20 cellular contexts compared by ENCODE assay signal in genomic region chr22:19097518-19097917, GRCh38. TPM values are rescaled to one million over a fixed set of nuclear protein-coding genes. Genes with fewer than 3 reads are reported as not detected.
DNase-seq lines count a peak whose midpoint lies in the region; ATAC-seq and TF ChIP-seq lines count a peak whose summit lies in the region.
"Had no signal": no experiment of that assay in that cellular context is flagged by ENCODE, and none has a peak within 500 bp of the region (broad histone marks: within the 10 kb centered on the region; RNA-seq: fewer than 3 reads in every experiment).

No MANE protein-coding gene starts in this region.

- peaks cover 3% of the 10 kb centered on the region for H4K20me1 ChIP-seq in mammary epithelial cell (ENCODE audit: insufficient read depth, low read length)

- POLR2A ChIA-PET in MCF 10A (lab: Yijun Ruan, JAX) = interaction anchor here (0.8 to 2.0 kb wide), 3 partner anchors 8 to 15 kb away, joined by 3 to 6 read pairs (median 4); no protein-coding TSS in a partner anchor

- H3K79me2 ChIP-seq in mammary epithelial cell (ENCODE audit: insufficient read depth, low read length) = peaks cover 86% of the 10 kb centered on the region

- H3K4me3 Mint-ChIP-seq in MCF 10A (ENCODE audit: unreplicated experiment) = no peak overlapping the region
- H3K4me3 Mint-ChIP-seq: activated CD4-positive, alpha-beta T cell treated with anti-CD3 and anti-CD28 coated beads, Interleukin-2, amount 10 ng/mL, durations not matched to agents 24 days and 14 days; activated naive CD8-positive, alpha-beta T cell treated with anti-CD3 and anti-CD28 coated beads, Interleukin-2, amount 10 ng/mL, durations not matched to agents 7 days and 5 days had no signal

- 100% methylated on average over 3 of the region's 3 CpGs for WGBS in mammary epithelial cell (ENCODE audit: low coverage, missing lambda C conversion rate)
- 43 to 55% methylated on average over 3 of the region's 3 CpGs for WGBS in upper lobe of left lung, 2 donors

- H3K4me3 ChIP-seq in mammary epithelial cell (replicated peaks in 1 of 3; ENCODE audit: insufficient read depth in 1 of 3, low read depth in 2 of 3, low read length in 3 of 3) (no peak overlapping the region), SJCRH30 (no peak overlapping the region), lower lobe of right lung (no peak overlapping the region), upper lobe of left lung (no peak overlapping the region)
- H3K4me3 ChIP-seq: GM12878, hepatocyte, smooth muscle cell, uterus had no signal

- H3K9me3 ChIP-seq in mammary epithelial cell (replicated peaks; ENCODE audit: insufficient read depth, low read length) = no peaks in the 10 kb centered on the region
- H3K9me3 ChIP-seq in SJCRH30 (replicated peaks) = no peaks in the 10 kb centered on the region
- no peaks in the 10 kb centered on the region for H3K9me3 ChIP-seq in lower lobe of right lung
- no peaks in the 10 kb centered on the region for H3K9me3 ChIP-seq in upper lobe of left lung
- H3K9me3 ChIP-seq: uterus had no signal

- ATAC-seq in lower lobe of right lung (peak; percentile 64 to 72), upper lobe of left lung (ENCODE audit: low FRiP score in 2 of 2) (peak; percentile 39 to 46), HG02588 (IDR thresholded peaks at IDR 0.05; ENCODE audit: unreplicated experiment) (no peak)
- ATAC-seq: GM12878 had no signal

- H3K36me3 ChIP-seq in mammary epithelial cell (ENCODE audit: insufficient read depth, low read length) (no peaks in the 10 kb centered on the region), SJCRH30 (peaks cover 4% of the 10 kb centered on the region), lower lobe of right lung (peaks cover 9% of the 10 kb centered on the region), upper lobe of left lung (peaks cover 0 to 18% (median 0%) of the 10 kb centered on the region in 4 donors)
- H3K36me3 ChIP-seq: uterus had no signal

- no peaks in the 10 kb centered on the region for H3K27me3 ChIP-seq in mammary epithelial cell (ENCODE audit: insufficient read depth, low read length)
- H3K27me3 ChIP-seq in SJCRH30 = no peaks in the 10 kb centered on the region
- H3K27me3 ChIP-seq in lower lobe of right lung (ENCODE audit: low read depth) = no peaks in the 10 kb centered on the region
- no peaks in the 10 kb centered on the region for H3K27me3 ChIP-seq in upper lobe of left lung
- H3K27me3 ChIP-seq: hepatocyte, uterus had no signal

- intact Hi-C loops in MCF 10A (cut with micrococcal nuclease) = no loop called here
- intact Hi-C loops in mammary epithelial cell (cut with micrococcal nuclease) = no loop called here
- intact Hi-C loops in lower lobe of right lung (cut with DNase I) = no loop called here

- H2AFZ ChIP-seq in mammary epithelial cell (ENCODE audit: low read depth, low read length) = no peak overlapping the region
- H2AFZ ChIP-seq: hepatocyte had no signal

- H3K36me3 Mint-ChIP-seq in MCF 10A (ENCODE audit: insufficient read depth, unreplicated experiment) = peaks cover 41% of the 10 kb centered on the region

- peaks cover 13% of the 10 kb centered on the region for H3K4me1 ChIP-seq in mammary epithelial cell (ENCODE audit: insufficient read depth, low read length)
- H3K4me1 ChIP-seq in SJCRH30 = peaks cover 13% of the 10 kb centered on the region
- peaks cover 22% of the 10 kb centered on the region for H3K4me1 ChIP-seq in lower lobe of right lung
- peaks cover 6 to 26% (median 16%) of the 10 kb centered on the region in 4 donors for H3K4me1 ChIP-seq in upper lobe of left lung
- H3K4me1 ChIP-seq: uterus had no signal

- no peaks in the 10 kb centered on the region for H3K9me3 Mint-ChIP-seq in MCF 10A (ENCODE audit: unreplicated experiment)
- H3K9me3 Mint-ChIP-seq: activated CD4-positive, alpha-beta T cell treated with anti-CD3 and anti-CD28 coated beads, Interleukin-2, amount 10 ng/mL, durations not matched to agents 24 days and 14 days; activated naive CD8-positive, alpha-beta T cell treated with anti-CD3 and anti-CD28 coated beads, Interleukin-2, amount 10 ng/mL, durations not matched to agents 7 days and 5 days had no signal

- H3K27ac Mint-ChIP-seq in MCF 10A (ENCODE audit: low read depth, unreplicated experiment) = peak overlapping the region; percentile 13
- H3K27ac Mint-ChIP-seq: activated CD4-positive, alpha-beta T cell treated with anti-CD3 and anti-CD28 coated beads, Interleukin-2, amount 10 ng/mL, durations not matched to agents 24 days and 14 days; activated naive CD8-positive, alpha-beta T cell treated with anti-CD3 and anti-CD28 coated beads, Interleukin-2, amount 10 ng/mL, durations not matched to agents 7 days and 5 days had no signal

- dilution Hi-C loops in mammary epithelial cell (cut with HindIII; ENCODE audit: low sequenced_read_pairs) = loop anchor here (5.0 to 10.0 kb wide), 3 partner anchors 35 to 53 kb away; partner anchors contain the start of gene TSSK2

- TF ChIP-seq POLR2A in upper lobe of left lung (IDR thresholded peaks at IDR 0.05) = no peak

- in situ Hi-C loops in mammary epithelial cell (cut with MboI; ENCODE audit: low sequenced_read_pairs in 2 of 2) = no loop called here

- H3K4me2 ChIP-seq in mammary epithelial cell (ENCODE audit: insufficient read depth, low read depth, low read length) = no peak overlapping the region
- H3K4me2 ChIP-seq: hepatocyte, smooth muscle cell had no signal

- H3K4me1 Mint-ChIP-seq in MCF 10A (ENCODE audit: insufficient read depth, unreplicated experiment) = peaks cover 10% of the 10 kb centered on the region
- H3K4me1 Mint-ChIP-seq: activated CD4-positive, alpha-beta T cell treated with anti-CD3 and anti-CD28 coated beads, Interleukin-2, amount 10 ng/mL, durations not matched to agents 24 days and 14 days had no signal

- TF ChIP-seq CTCF in MCF 10A (IDR thresholded peaks at IDR 0.05; ENCODE audit: unreplicated experiment) = no peak
- TF ChIP-seq CTCF in mammary epithelial cell (conservative IDR thresholded peaks at IDR 0.05 in 1 of 2, IDR thresholded peaks at IDR 0.05 in 1 of 2; ENCODE audit: extremely low read depth in 1 of 2, insufficient read depth in 1 of 2, low read depth in 1 of 2, low read length in 2 of 2) = no peak
- no peak for TF ChIP-seq CTCF in lower lobe of right lung (IDR thresholded peaks at IDR 0.05)
- no peak for TF ChIP-seq CTCF in upper lobe of left lung (IDR thresholded peaks at IDR 0.05)

- H3K27me3 Mint-ChIP-seq in MCF 10A (ENCODE audit: insufficient read depth, unreplicated experiment) = no peaks in the 10 kb centered on the region
- H3K27me3 Mint-ChIP-seq: activated CD4-positive, alpha-beta T cell treated with anti-CD3 and anti-CD28 coated beads, Interleukin-2, amount 10 ng/mL, durations not matched to agents 24 days and 14 days; activated naive CD8-positive, alpha-beta T cell treated with anti-CD3 and anti-CD28 coated beads, Interleukin-2, amount 10 ng/mL, durations not matched to agents 7 days and 5 days had no signal

- BruUV-seq in MCF 10A (replicated peaks; lab: Mats Ljungman, UMichigan) = no TSS peak
- BruUV-seq in mammary epithelial cell (replicated peaks; lab: Mats Ljungman, UMichigan) = no TSS peak

- H3K27ac ChIP-seq in mammary epithelial cell (ENCODE audit: insufficient read depth, low read depth, low read length) (no peak overlapping the region), SJCRH30 (peak overlapping the region; percentile 68), lower lobe of right lung (peak overlapping the region; percentile 48), upper lobe of left lung (peak overlapping the region in 3 of 4 donors; percentile 39 to 73 (median 68))
- H3K27ac ChIP-seq: hepatocyte, uterus had no signal

- DNase-seq in MCF 10A (ENCODE audit: unreplicated experiment) = no peak
- no peak for DNase-seq in mammary epithelial cell
- DNase-seq in SJCRH30 = no peak
- DNase-seq in lower lobe of right lung = no peak
- DNase-seq in upper lobe of left lung = peak in 1 of 2 donors; percentile 46
- DNase-seq in inferior parietal cortex (ENCODE audit: extremely low spot score) = no peak
- DNase-seq in NCI-H345 treated with DMSO at 0.1 percent for 48 hours (lab: John Stamatoyannopoulos, UW; ENCODE audit: unreplicated experiment) = no peak
- DNase-seq: activated CD4-positive, alpha-beta T cell treated with anti-CD3 and anti-CD28 coated beads, Interleukin-2, amount 10 ng/mL, durations not matched to agents 24 days and 14 days; activated naive CD8-positive, alpha-beta T cell treated with anti-CD3 and anti-CD28 coated beads, Interleukin-2, amount 10 ng/mL, durations not matched to agents 7 days and 5 days; NCI-H1105 treated with DMSO at 0.1 percent for 48 hours; NCI-H345; stimulated activated naive CD4-positive, alpha-beta T cell; uterus had no signal

- TF ChIP-seq EP300 in upper lobe of left lung (IDR thresholded peaks at IDR 0.05) = no peak

- CTCF ChIA-PET in MCF 10A (lab: Yijun Ruan, JAX) = interaction anchor here (0.5 to 1.4 kb wide), 5 partner anchors 9 to 54 kb away, joined by 3 to 4 read pairs (median 3); no protein-coding TSS in a partner anchor
- CTCF ChIA-PET in mammary epithelial cell (lab: Charles Lee; ENCODE audit: low non-redundant PET) = no interaction called here

- no peak overlapping the region for H3K9ac ChIP-seq in mammary epithelial cell (ENCODE audit: insufficient read depth, low read length)

RNA-seq across cellular contexts. Expression of gene DGCR2, which starts 24.7 kb away (rescaled TPM):
- total RNA-seq in MCF 10A (2022) (41.2 and 50.1 TPM in 2 replicates), mammary epithelial cell (10 to 100 TPM; 66.1 to 80.9 TPM), lower lobe of right lung (62.9 TPM), upper lobe of left lung (100 to 1,000 TPM in 1 of 6 donors, 10 to 100 TPM in 5; 65.9 to 101 (median 89.9) TPM)
- 66.8 TPM for polyA plus RNA-seq in mammary epithelial cell
- 107 TPM for polyA minus RNA-seq in mammary epithelial cell
- total RNA-seq in SJCRH30 (2014; rRNA removed; shearing (Covaris generic)) = 27.6 and 29.3 TPM in 2 replicates

RNA-seq across cellular contexts. Expression of gene TSSK2, which starts 33.6 kb away (rescaled TPM):
- total RNA-seq in MCF 10A (2022) (not detected in 2 replicates), mammary epithelial cell (under 1 TPM in 1 of 2 donors, not detected in 1; 0.16 TPM), lower lobe of right lung (not detected), upper lobe of left lung (not detected)
- not detected for polyA plus RNA-seq in mammary epithelial cell
- polyA minus RNA-seq in mammary epithelial cell = not detected
- not detected in 2 replicates for total RNA-seq in SJCRH30 (2014; rRNA removed; shearing (Covaris generic))
- total RNA-seq: activated CD4-positive, alpha-beta T cell treated with anti-CD3 and anti-CD28 coated beads, Interleukin-2, amount 10 ng/mL, durations not matched to agents 24 days and 14 days; activated naive CD8-positive, alpha-beta T cell treated with anti-CD3 and anti-CD28 coated beads, Interleukin-2, amount 10 ng/mL, durations not matched to agents 7 days and 5 days; H1; hepatocyte; mucosa of gallbladder; osteocyte; smooth muscle cell had no signal
- polyA plus RNA-seq: H1, hepatocyte, smooth muscle cell had no signal

RNA-seq across cellular contexts. Expression of gene ESS2, which starts 46.9 kb away (rescaled TPM):
- 12.4 and 18.1 TPM in 2 replicates for total RNA-seq in MCF 10A (2022)
- 10 to 100 TPM; 12.0 to 17.6 TPM for total RNA-seq in mammary epithelial cell
- polyA plus RNA-seq in mammary epithelial cell = 14.6 TPM
- polyA minus RNA-seq in mammary epithelial cell = 8.0 TPM
- 10.4 and 12.0 TPM in 2 replicates for total RNA-seq in SJCRH30 (2014; rRNA removed; shearing (Covaris generic))
- 14.0 TPM for total RNA-seq in lower lobe of right lung
- 10 to 100 TPM; 13.7 to 21.3 (median 16.6) TPM for total RNA-seq in upper lobe of left lung

RNA-seq across cellular contexts. Expression of gene GSC2, which starts 52.6 kb away (rescaled TPM):
- total RNA-seq in MCF 10A (2022) (not detected in 2 replicates), mammary epithelial cell (not detected), lower lobe of right lung (not detected), upper lobe of left lung (not detected)
- polyA plus RNA-seq in mammary epithelial cell = not detected
- not detected for polyA minus RNA-seq in mammary epithelial cell
- not detected in 2 replicates for total RNA-seq in SJCRH30 (2014; rRNA removed; shearing (Covaris generic))
- total RNA-seq: activated CD4-positive, alpha-beta T cell treated with anti-CD3 and anti-CD28 coated beads, Interleukin-2, amount 10 ng/mL, durations not matched to agents 24 days and 14 days; activated naive CD8-positive, alpha-beta T cell treated with anti-CD3 and anti-CD28 coated beads, Interleukin-2, amount 10 ng/mL, durations not matched to agents 7 days and 5 days; GM12878; hepatocyte; mucosa of gallbladder; osteocyte; smooth muscle cell; uterus had no signal
- polyA plus RNA-seq: GM12878, hepatocyte, smooth muscle cell had no signal
